ENCODE assay signal across 23 cellular contexts in genomic region chr1:83996175-83996574, GRCh38. TPM values are rescaled to one million over a fixed set of nuclear protein-coding genes. Genes with fewer than 3 reads are reported as not detected.
DNase-seq lines count a peak whose midpoint lies in the region; ATAC-seq, FAIRE-seq and TF ChIP-seq lines count a peak whose summit lies in the region.
"Had no signal": no experiment of that assay in that cellular context is flagged by ENCODE, and none has a peak within 500 bp of the region (broad histone marks: within the 10 kb centered on the region; RNA-seq: fewer than 3 reads in every experiment).

No MANE protein-coding gene starts in this region.

- DNase-seq in H54 (ENCODE audit: insufficient read length, low spot score) (no peak), cerebellar cortex (ENCODE audit: low spot score) (peak; percentile 39), kidney tubule cell (ENCODE audit: low spot score) (peak; percentile 59), substantia nigra (lab: John Stamatoyannopoulos, UW) (no peak), left colon (no peak), activated gamma-delta T cell (lab: John Stamatoyannopoulos, UW) (no peak)
- DNase-seq: activated B cell treated with CpG ODN at 0.5 μM for 24 hours; activated CD4-positive, alpha-beta memory T cell treated with anti-CD3 and anti-CD28 coated beads, Interleukin-2, amount 10 ng/mL, durations not matched to agents 7 days and 5 days; activated effector memory CD4-positive, alpha-beta T cell treated with Interleukin-2 at 50 U/mL for 16 hours; H9; immature natural killer cell; MG63; NCI-H146; NCI-H2171; stimulated activated CD4-positive, alpha-beta T cell treated with anti-CD3 and anti-CD28 coated beads, Interleukin-4, amount 100 ng/mL, for 4 hours; stimulated activated naive CD8-positive, alpha-beta T cell treated with anti-CD3 and anti-CD28 coated beads, Interleukin-15, Interleukin-2, amounts not matched to agents 100 U/mL and 50 U/mL, for 24 hours; T1000; upper lobe of right lung had no signal

- peak; percentile 30 for FAIRE-seq in H54 (lab: Jason Lieb, UNC)
- FAIRE-seq: K562 had no signal

- no peak for ATAC-seq in left colon
- ATAC-seq in GM21447 (IDR thresholded peaks at IDR 0.05; ENCODE audit: unreplicated experiment) = no peak
- no peak for ATAC-seq in GM19455 (IDR thresholded peaks at IDR 0.05; ENCODE audit: unreplicated experiment)
- ATAC-seq: K562; stimulated activated naive CD8-positive, alpha-beta T cell treated with anti-CD3 and anti-CD28 coated beads, Interleukin-15, Interleukin-2, amounts not matched to agents 100 U/mL and 50 U/mL, for 24 hours; upper lobe of right lung had no signal

- intact Hi-C loops in left colon (cut with DNase I, micrococcal nuclease) = no loop called here

- TF ChIP-seq POLR2A in H54 (IDR thresholded peaks at IDR 0.05; ENCODE audit: low read depth, low read length) = no peak

- peak overlapping the region; percentile 98 for H3K27ac ChIP-seq in substantia nigra (ENCODE audit: low read depth, low read length, poor library complexity, severe bottlenecking)
- H3K27ac ChIP-seq: hepatocyte, neutrophil, upper lobe of right lung had no signal

RNA-seq across cellular contexts. Expression of gene TTLL7, which starts 2.8 kb away (rescaled TPM):
- 10 to 100 TPM in 1 of 2 donors, 1 to 10 TPM in 1; 2.8 to 10.3 TPM for total RNA-seq in left colon
- total RNA-seq: activated B cell treated with CpG ODN at 0.5 μM for 24 hours had no signal

Comparison
In these comparisons a context has a peak if more than half of its experiments do, and no peak if none do; other contexts are left out.
1. DNase-seq: peak in cerebellar cortex (single experiment) and kidney tubule cell (single experiment); none in H54 (single experiment), substantia nigra (0 of 49), left colon (0 of 2) and activated gamma-delta T cell (single experiment).